ENCODE assay signal across 17 cellular contexts in the genomic region with DNA sequence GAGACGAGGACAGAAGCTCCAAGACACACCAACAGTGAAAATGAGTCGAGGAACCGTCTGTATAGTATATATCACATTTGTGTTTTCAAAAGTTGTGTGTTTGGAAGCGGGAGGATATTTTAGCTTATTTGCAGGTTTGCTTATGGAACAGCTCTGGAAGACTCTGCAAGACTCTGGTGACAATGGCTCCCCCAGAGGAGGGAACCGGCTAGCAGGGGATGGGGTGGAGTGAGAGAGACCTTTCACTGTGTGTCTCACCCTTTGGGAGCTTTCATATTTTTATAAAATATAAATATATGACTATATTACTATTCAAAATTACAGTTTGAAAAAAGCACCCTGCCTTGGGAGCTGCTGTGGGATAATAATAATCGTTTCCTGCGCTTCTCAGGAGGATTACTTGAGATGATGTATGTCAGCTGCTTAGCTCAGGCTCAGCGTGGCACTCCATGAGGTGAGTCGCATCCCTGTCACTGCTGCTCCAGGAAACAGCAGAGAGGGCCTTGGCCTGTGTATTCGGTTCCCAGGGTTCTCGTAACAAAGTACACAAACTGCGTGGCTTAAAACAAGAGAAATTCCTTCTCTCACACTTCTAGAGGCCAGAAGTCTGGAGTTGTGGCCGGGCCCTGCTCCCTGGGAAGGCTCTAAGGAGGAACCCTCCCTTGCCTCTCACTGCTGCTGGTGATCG.
DNase-seq lines count a peak whose midpoint lies in the region; ATAC-seq and TF ChIP-seq lines count a peak whose summit lies in the region.
"Had no signal": no experiment of that assay in that cellular context is flagged by ENCODE, and none has a peak within 500 bp of the region (broad histone marks: within the 10 kb centered on the region; RNA-seq: fewer than 3 reads in every experiment).

No MANE protein-coding gene starts in this region.

- H3K9ac ChIP-seq in HCT116 (ENCODE audit: low read length) (0 out of 2 replicates have a peak overlapping the region, but pooled peaks have one; percentile 1), adipocyte (ENCODE audit: low read length) (no peak overlapping the region)

- no peaks in the 10 kb centered on the region for H3K36me3 Mint-ChIP-seq in activated naive CD8-positive, alpha-beta T cell treated with anti-CD3 and anti-CD28 coated beads for 36 hours
- H3K36me3 Mint-ChIP-seq: activated naive CD4-positive, alpha-beta T cell treated with anti-CD3 and anti-CD28 coated beads, Interleukin-2, amount 50 U/mL, for 72 hours; CD8-positive, alpha-beta memory T cell; stimulated activated effector memory CD8-positive, alpha-beta T cell treated with anti-CD3 and anti-CD28 coated beads, Interleukin-12 subunit alpha, Interleukin-12 subunit beta, amount 100 ng/mL, for 72 hours had no signal

- H3K4me2 ChIP-seq in HCT116 (ENCODE audit: low read length) = peak overlapping the region; percentile 82

- CTCF ChIA-PET in HCT116 (lab: Charles Lee) = interaction anchor here (1.0 to 2.4 kb wide), 3 partner anchors 28 to 236 kb away, joined by 3 to 11 read pairs (median 3); no protein-coding TSS in a partner anchor

- no peaks in the 10 kb centered on the region for H3K9me2 ChIP-seq in HCT116 (ENCODE audit: insufficient read depth)

- RAD21 ChIA-PET in HCT116 (lab: Charles Lee; ENCODE audit: low non-redundant PET in 1 of 2, low total read pairs in 2 of 2, uncharacterized antibody in 2 of 2, unreplicated experiment in 2 of 2) = no interaction called here

- peaks cover 37 to 41% of the 10 kb centered on the region in 2 experiments for H3K4me1 ChIP-seq in HCT116 (ENCODE audit: control insufficient read depth in 1 of 2, insufficient read depth in 2 of 2, low read length in 2 of 2)
- H3K4me1 ChIP-seq in adipocyte (ENCODE audit: control insufficient read depth, insufficient read depth, low read length) = peaks cover 28% of the 10 kb centered on the region

- H4K20me1 ChIP-seq in HCT116 (ENCODE audit: insufficient read depth) = no peaks in the 10 kb centered on the region

- H3K9me3 ChIP-seq in HCT116 (ENCODE audit: control insufficient read depth in 1 of 2, insufficient read depth in 1 of 2, low read depth in 1 of 2, low read length in 2 of 2) (no peaks in the 10 kb centered on the region), adipocyte (ENCODE audit: control insufficient read depth, low read length) (peaks cover 5% of the 10 kb centered on the region)
- H3K9me3 ChIP-seq: lower lobe of right lung, pancreas had no signal

- intact Hi-C loops in HCT116 (cut with micrococcal nuclease) = loop anchor here (5.0 to 10.0 kb wide), 2 partner anchors 187 to 235 kb away; no protein-coding TSS in a partner anchor

- H3K79me2 ChIP-seq in HCT116 (ENCODE audit: insufficient read depth, low read length) = no peaks in the 10 kb centered on the region

- peak overlapping the region; percentile 71 for H2AFZ ChIP-seq in HCT116 (ENCODE audit: low read depth, low read length, poor library complexity, severe bottlenecking)

- H3K4me3 Mint-ChIP-seq in activated naive CD8-positive, alpha-beta T cell treated with anti-CD3 and anti-CD28 coated beads for 36 hours = no peak overlapping the region
- H3K4me3 Mint-ChIP-seq: CD8-positive, alpha-beta memory T cell; stimulated activated effector memory CD8-positive, alpha-beta T cell treated with anti-CD3 and anti-CD28 coated beads, Interleukin-12 subunit alpha, Interleukin-12 subunit beta, amount 100 ng/mL, for 72 hours; T-helper 2 cell treated with Interferon-gamma antibody and Interleukin-4, amounts not matched to agents 5 μg/mL and 100 μg/mL, for 36 hours had no signal

- POLR2A ChIA-PET in HCT116 (lab: Charles Lee) = interaction anchor here (1.7 kb wide), 1 partner anchor 183 kb away, joined by 4 read pairs; the partner anchor contains the start of gene FAM43A

- H3K27me3 ChIP-seq in HCT116 (ENCODE audit: insufficient read depth, low read length) (no peaks in the 10 kb centered on the region), adipocyte (replicated peaks; ENCODE audit: control insufficient read depth, insufficient read depth, low read length) (no peaks in the 10 kb centered on the region)
- H3K27me3 ChIP-seq: pancreas had no signal

- H3K36me3 ChIP-seq in HCT116 (ENCODE audit: control insufficient read depth in 1 of 2, insufficient read depth in 2 of 2, low read length in 2 of 2) (no peaks in the 10 kb centered on the region), adipocyte (ENCODE audit: control insufficient read depth, insufficient read depth, low read length, severe bottlenecking) (no peaks in the 10 kb centered on the region)
- H3K36me3 ChIP-seq: lower lobe of right lung, pancreas had no signal

- no peaks in the 10 kb centered on the region for H3K9me3 Mint-ChIP-seq in activated naive CD8-positive, alpha-beta T cell treated with anti-CD3 and anti-CD28 coated beads for 36 hours
- H3K9me3 Mint-ChIP-seq: activated naive CD4-positive, alpha-beta T cell treated with anti-CD3 and anti-CD28 coated beads, Interleukin-2, amount 50 U/mL, for 72 hours; CD8-positive, alpha-beta memory T cell; stimulated activated effector memory CD8-positive, alpha-beta T cell treated with anti-CD3 and anti-CD28 coated beads, Interleukin-12 subunit alpha, Interleukin-12 subunit beta, amount 100 ng/mL, for 72 hours; T-helper 2 cell treated with Interferon-gamma antibody and Interleukin-4, amounts not matched to agents 5 μg/mL and 100 μg/mL, for 36 hours had no signal

- TF ChIP-seq CTCF in AG09319 (IDR thresholded peaks at IDR 0.05; ENCODE audit: low read depth, low read length) (peak; percentile 1), HCT116 (IDR thresholded peaks at IDR 0.05 in 2 of 3, conservative IDR thresholded peaks at IDR 0.05 in 1 of 3; ENCODE audit: borderline replicate concordance in 1 of 3, insufficient read depth in 1 of 3, low read depth in 2 of 3, low read length in 2 of 3) (peak; percentile 3 to 57 (median 33); a peak in 4 of 6 replicates)

- peak; percentile 31; the same call in 1 of the 2 replicates for ATAC-seq in HCT116
- ATAC-seq: activated naive CD4-positive, alpha-beta T cell treated with anti-CD3 and anti-CD28 coated beads, Interleukin-2, amount 50 U/mL, for 72 hours; lower lobe of right lung; pancreas; stimulated activated effector memory CD8-positive, alpha-beta T cell treated with anti-CD3 and anti-CD28 coated beads, Interleukin-12 subunit alpha, Interleukin-12 subunit beta, amount 100 ng/mL, for 72 hours had no signal

- no peak for TF ChIP-seq RAD21 in HCT116 (IDR thresholded peaks at IDR 0.05; ENCODE audit: low read depth)

- no peak overlapping the region for H3K27ac ChIP-seq in HCT116 (ENCODE audit: low read depth, low read length)
- H3K27ac ChIP-seq: lower lobe of right lung, pancreas had no signal

- no peak overlapping the region for H3K27ac Mint-ChIP-seq in activated naive CD8-positive, alpha-beta T cell treated with anti-CD3 and anti-CD28 coated beads for 36 hours
- H3K27ac Mint-ChIP-seq: activated naive CD4-positive, alpha-beta T cell treated with anti-CD3 and anti-CD28 coated beads, Interleukin-2, amount 50 U/mL, for 72 hours; stimulated activated effector memory CD8-positive, alpha-beta T cell treated with anti-CD3 and anti-CD28 coated beads, Interleukin-12 subunit alpha, Interleukin-12 subunit beta, amount 100 ng/mL, for 72 hours; T-helper 2 cell treated with Interferon-gamma antibody and Interleukin-4, amounts not matched to agents 5 μg/mL and 100 μg/mL, for 36 hours had no signal

- peaks cover 15% of the 10 kb centered on the region for H3K27me3 Mint-ChIP-seq in activated naive CD8-positive, alpha-beta T cell treated with anti-CD3 and anti-CD28 coated beads for 36 hours

- no peaks in the 10 kb centered on the region for H3K4me1 Mint-ChIP-seq in activated naive CD8-positive, alpha-beta T cell treated with anti-CD3 and anti-CD28 coated beads for 36 hours
- H3K4me1 Mint-ChIP-seq: stimulated activated effector memory CD8-positive, alpha-beta T cell treated with anti-CD3 and anti-CD28 coated beads, Interleukin-12 subunit alpha, Interleukin-12 subunit beta, amount 100 ng/mL, for 72 hours had no signal

- DNase-seq in AG09319 (ENCODE audit: extremely low read depth, low read depth) (no peak), HCT116 (ENCODE audit: low read depth, low spot score) (peak; percentile 69), adipocyte (ENCODE audit: low read depth) (peak; percentile 20), iris pigment epithelial cell (ENCODE audit: low read depth) (peak; percentile 38), NAMALWA (ENCODE audit: low spot score) (no peak), NCI-H2107 (lab: John Stamatoyannopoulos, UW) (no peak)
- no peak for DNase-seq in activated naive CD8-positive, alpha-beta T cell treated with anti-CD3 and anti-CD28 coated beads for 36 hours
- DNase-seq in stimulated activated naive CD4-positive, alpha-beta T cell treated with Interleukin-2 at 50 U/mL for 16 hours (lab: John Stamatoyannopoulos, UW) = no peak
- DNase-seq: CD8-positive, alpha-beta memory T cell; cortex of kidney; glutamatergic neuron; lower lobe of right lung; NCI-H2171 treated with DMSO at 0.1 percent for 48 hours; pancreas had no signal

- no peak for TF ChIP-seq POLR2A in HCT116 (IDR thresholded peaks at IDR 0.05; ENCODE audit: borderline replicate concordance, extremely low read depth, insufficient read depth, insufficient read length)

- no peak overlapping the region for H3K4me3 ChIP-seq in HCT116 (replicated peaks in 1 of 2; ENCODE audit: low read depth in 1 of 2, low read length in 2 of 2)
- H3K4me3 ChIP-seq in adipocyte (ENCODE audit: low read length) = no peak overlapping the region
- H3K4me3 ChIP-seq: lower lobe of right lung, pancreas had no signal

- no TSS peak for BruUV-seq in HCT116 (replicated peaks; lab: Mats Ljungman, UMichigan)

TF ChIP-seq in HCT116, 20 proteins besides CTCF, POLR2A, EP300 and RAD21 (continues in another document):
- no peak; the same call in 1 of the 2 replicates for TF ChIP-seq CBX3 (IDR thresholded peaks at IDR 0.05; ENCODE audit: low read depth)
- no peak for TF ChIP-seq ZFX (IDR thresholded peaks at IDR 0.05)
- no peak for TF ChIP-seq EZH2 (IDR thresholded peaks at IDR 0.05)
- TF ChIP-seq YY1 (IDR thresholded peaks at IDR 0.05; ENCODE audit: extremely low read depth, insufficient replicate concordance, low read depth, low read length) = no peak
- peak; percentile 32; the same call in 1 of the 2 replicates for TF ChIP-seq JUND (IDR thresholded peaks at IDR 0.05)
- no peak for TF ChIP-seq EGR1 (IDR thresholded peaks at IDR 0.05; ENCODE audit: low read depth)
- peak; percentile 43; the same call in 1 of the 2 replicates for TF ChIP-seq SP1 (IDR thresholded peaks at IDR 0.05; ENCODE audit: low read depth)
- no peak for TF ChIP-seq TCF7L2 (IDR thresholded peaks at IDR 0.05; ENCODE audit: borderline replicate concordance, extremely low read depth, insufficient read depth, insufficient read length)
- TF ChIP-seq FOSL1 (IDR thresholded peaks at IDR 0.05; ENCODE audit: low read depth) = peak; percentile 71
- TF ChIP-seq ZNF274 (IDR thresholded peaks at IDR 0.05; ENCODE audit: low read depth, low read length) = no peak
- TF ChIP-seq, protein P1, sequence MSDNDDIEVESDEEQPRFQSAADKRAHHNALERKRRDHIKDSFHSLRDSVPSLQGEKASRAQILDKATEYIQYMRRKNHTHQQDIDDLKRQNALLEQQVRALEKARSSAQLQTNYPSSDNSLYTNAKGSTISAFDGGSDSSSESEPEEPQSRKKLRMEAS (IDR thresholded peaks at IDR 0.05) = peak; percentile 44; the same call in 1 of the 2 replicates

Comparison
In these comparisons a context has a peak if more than half of its experiments do, and no peak if none do; other contexts are left out.
1. DNase-seq: peak in HCT116 (single experiment), adipocyte (single experiment) and iris pigment epithelial cell (single experiment); none in AG09319 (single experiment), NAMALWA (single experiment), activated naive CD8-positive, alpha-beta T cell treated with anti-CD3 and anti-CD28 coated beads for 36 hours (single experiment), NCI-H2107 (single experiment) and stimulated activated naive CD4-positive, alpha-beta T cell treated with Interleukin-2 at 50 U/mL for 16 hours (single experiment).